ENCODE assay signal across 27 cellular contexts in genomic region chrX:82092307-82092706, GRCh38.
DNase-seq lines count a peak whose midpoint lies in the region; ATAC-seq and TF ChIP-seq lines count a peak whose summit lies in the region.
"Had no signal": no experiment of that assay in that cellular context is flagged by ENCODE, and none has a peak within 500 bp of the region (broad histone marks: within the 10 kb centered on the region; RNA-seq: fewer than 3 reads in every experiment).

No MANE protein-coding gene starts in this region.

- no peak overlapping the region for H2AFZ ChIP-seq in KMS-11 (ENCODE audit: low read depth)
- no peak overlapping the region for H2AFZ ChIP-seq in neuronal stem cell (ENCODE audit: low read length)
- H2AFZ ChIP-seq: GM23248, parathyroid adenoma had no signal

- no peak overlapping the region for H3K14ac ChIP-seq in neuronal stem cell (ENCODE audit: low read length)

- WGBS in neuronal stem cell (ENCODE audit: extremely low coverage in 2 of 2, insufficient read length in 2 of 2, insufficient replicate concordance in 1 of 2), 2 donors = no CpG with 5 or more reads among the region's 1 CpG

- no peaks in the 10 kb centered on the region for H3K79me1 ChIP-seq in neuronal stem cell (ENCODE audit: low read depth, low read length)

- H3K4me2 ChIP-seq in KMS-11 (peak overlapping the region; percentile 80), neuronal stem cell (ENCODE audit: insufficient read depth, low read length, poor library complexity, severe bottlenecking) (no peak overlapping the region)
- H3K4me2 ChIP-seq: BLaER1 had no signal

- peak overlapping the region; percentile 43; the same call in 1 of the 2 replicates for H3K27ac ChIP-seq in KMS-11
- peak overlapping the region; percentile 84 for H3K27ac ChIP-seq in VCaP
- H3K27ac ChIP-seq in neuronal stem cell (replicated peaks; ENCODE audit: low read length) = no peak overlapping the region
- no peak overlapping the region for H3K27ac ChIP-seq in brain microvascular endothelial cell
- H3K27ac ChIP-seq: BLaER1, dorsolateral prefrontal cortex, GM23248, parathyroid adenoma, spleen had no signal

- no peak overlapping the region for H2BK120ac ChIP-seq in neuronal stem cell (ENCODE audit: low read depth, low read length)

- DNase-seq in DMS53 (lab: John Stamatoyannopoulos, UW) = peak; percentile 59
- no peak for DNase-seq in activated effector memory CD4-positive, alpha-beta T cell treated with Interleukin-2 at 50 U/mL for 16 hours
- no peak for DNase-seq in neuronal stem cell (ENCODE audit: low spot score)
- DNase-seq in brain microvascular endothelial cell = no peak
- DNase-seq: ACHN; activated CD4-positive, alpha-beta memory T cell treated with anti-CD3 and anti-CD28 coated beads for 36 hours; activated gamma-delta T cell; activated naive CD8-positive, alpha-beta T cell treated with anti-CD3 and anti-CD28 coated beads, Interleukin-2, amount 10 ng/mL, durations not matched to agents 7 days and 5 days; activated T-cell treated with anti-CD3 and anti-CD28 coated beads for 4 hours; Caco-2; dorsolateral prefrontal cortex; GM23248; NCI-H1092; NCI-H187 treated with DMSO at 0.1 percent for 48 hours; NCI-H526; right cardiac atrium; SIG-M5; spleen; stimulated activated CD4-positive, alpha-beta T cell treated with anti-CD3 and anti-CD28 coated beads, Interleukin-2, amount 100 ng/mL, for 48 hours; SW 1271 had no signal

- H3K27me3 ChIP-seq in KMS-11 (ENCODE audit: insufficient read depth, low read depth) (no peaks in the 10 kb centered on the region), neuronal stem cell (ENCODE audit: control insufficient read depth in 3 of 3, insufficient read depth in 3 of 3, low read depth in 1 of 3, low read length in 3 of 3) (no peaks in the 10 kb centered on the region), brain microvascular endothelial cell (replicated peaks) (no peaks in the 10 kb centered on the region)
- H3K27me3 ChIP-seq: spleen had no signal

- no peak overlapping the region for H4K91ac ChIP-seq in neuronal stem cell (ENCODE audit: low read depth, low read length, poor library complexity)

- ATAC-seq in GM18867 (IDR thresholded peaks at IDR 0.05; ENCODE audit: unreplicated experiment) = peak; percentile 81
- ATAC-seq in HG03521 (IDR thresholded peaks at IDR 0.05; ENCODE audit: unreplicated experiment) = no peak
- ATAC-seq: Panc1, right cardiac atrium had no signal

- no peak overlapping the region for H3K23ac ChIP-seq in neuronal stem cell (ENCODE audit: low read depth, low read length, poor library complexity)

- no peak overlapping the region for H3K4ac ChIP-seq in neuronal stem cell (ENCODE audit: low read length)

- no peaks in the 10 kb centered on the region for H3K79me2 ChIP-seq in KMS-11 (ENCODE audit: insufficient read depth, low read depth)
- H3K79me2 ChIP-seq: parathyroid adenoma had no signal

- H2BK5ac ChIP-seq in neuronal stem cell (ENCODE audit: low read length) = no peak overlapping the region

- no peak overlapping the region for H2BK12ac ChIP-seq in neuronal stem cell (ENCODE audit: low read length)

- H3K9ac ChIP-seq in KMS-11 (no peak overlapping the region), neuronal stem cell (ENCODE audit: low read depth, low read length, poor library complexity) (no peak overlapping the region)
- H3K9ac ChIP-seq: BLaER1, GM23248, parathyroid adenoma had no signal

- no peak overlapping the region for H2AK5ac ChIP-seq in neuronal stem cell (ENCODE audit: low read depth, low read length)

- H3K4me1 ChIP-seq in KMS-11 (ENCODE audit: low read depth, poor library complexity, severe bottlenecking) (peaks cover 67% of the 10 kb centered on the region), neuronal stem cell (ENCODE audit: control insufficient read depth in 2 of 2, insufficient read depth in 1 of 2, low read depth in 1 of 2, low read length in 2 of 2) (no peaks in the 10 kb centered on the region)
- H3K4me1 ChIP-seq: BLaER1, Caco-2, parathyroid adenoma, spleen had no signal

- no peaks in the 10 kb centered on the region for H3K36me3 ChIP-seq in KMS-11 (ENCODE audit: insufficient read depth)
- H3K36me3 ChIP-seq in neuronal stem cell (replicated peaks in 1 of 2; ENCODE audit: control insufficient read depth in 2 of 2, insufficient read depth in 2 of 2, low read length in 2 of 2) = no peaks in the 10 kb centered on the region
- H3K36me3 ChIP-seq in brain microvascular endothelial cell (replicated peaks) = no peaks in the 10 kb centered on the region
- H3K36me3 ChIP-seq: BLaER1, spleen had no signal

- in situ Hi-C loops in brain microvascular endothelial cell (cut with HindIII; ENCODE audit: low pct_ligation_motif_present, low sequenced_read_pairs) = no loop called here

- no peak overlapping the region for H3K18ac ChIP-seq in neuronal stem cell (ENCODE audit: low read length)

- no peak overlapping the region for H3K4me3 ChIP-seq in KMS-11 (IDR thresholded peaks at IDR 0.05; ENCODE audit: insufficient read depth, low read depth, low read length)
- H3K4me3 ChIP-seq in neuronal stem cell (ENCODE audit: low read length in 2 of 2) = no peak overlapping the region
- no peak overlapping the region for H3K4me3 ChIP-seq in brain microvascular endothelial cell (ENCODE audit: low read depth, low read length)
- H3K4me3 ChIP-seq: BLaER1, dorsolateral prefrontal cortex, GM23248, spleen had no signal

- H3K9me3 ChIP-seq in neuronal stem cell (replicated peaks in 1 of 2; ENCODE audit: control insufficient read depth in 2 of 2, insufficient read depth in 1 of 2, low read depth in 1 of 2, low read length in 2 of 2) = no peaks in the 10 kb centered on the region
- H3K9me3 ChIP-seq: BLaER1, Caco-2, spleen had no signal

- no peaks in the 10 kb centered on the region for H4K20me1 ChIP-seq in KMS-11 (ENCODE audit: insufficient read depth)
- H4K20me1 ChIP-seq: BLaER1 had no signal

- H4K8ac ChIP-seq in neuronal stem cell (ENCODE audit: low read depth, low read length) = no peak overlapping the region

- no peak overlapping the region for H2BK15ac ChIP-seq in neuronal stem cell (ENCODE audit: low read length)

- no peak for TF ChIP-seq CTCF in KMS-11 (conservative IDR thresholded peaks at IDR 0.05; ENCODE audit: low read depth, low read length)
- TF ChIP-seq CTCF in VCaP (conservative IDR thresholded peaks at IDR 0.05) = no peak
- TF ChIP-seq CTCF in brain microvascular endothelial cell (IDR thresholded peaks at IDR 0.05; ENCODE audit: low read depth, low read length, missing control alignments) = no peak

Comparison
In these comparisons a context has a peak if more than half of its experiments do, and no peak if none do; other contexts are left out.
1. H3K27ac ChIP-seq: peak in KMS-11 (single experiment) and VCaP (single experiment); none in neuronal stem cell (single experiment) and brain microvascular endothelial cell (single experiment).